Comparison of ENCODE assay signal across 25 cellular contexts in the genomic region with DNA sequence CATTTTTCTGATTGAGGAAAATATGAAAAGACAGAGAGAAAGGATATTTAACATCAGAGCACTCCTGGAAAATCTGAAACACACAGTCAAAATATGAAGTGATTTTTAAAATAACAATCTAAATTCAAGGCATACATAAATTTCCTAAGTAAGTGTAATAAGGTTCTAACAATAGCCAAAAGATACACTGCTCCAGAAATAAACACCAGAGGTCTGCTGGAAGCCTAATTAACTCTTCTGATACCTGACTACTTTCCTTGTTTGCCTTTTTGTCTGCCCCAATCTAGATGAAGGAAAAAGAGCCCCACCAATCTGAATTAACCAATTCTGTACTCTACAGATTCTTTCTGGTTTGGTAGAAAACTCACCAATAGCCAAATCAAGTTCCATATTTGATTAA.
DNase-seq lines count a peak whose midpoint lies in the region; ATAC-seq, FAIRE-seq and TF ChIP-seq lines count a peak whose summit lies in the region.
"Had no signal": no experiment of that assay in that cellular context is flagged by ENCODE, and none has a peak within 500 bp of the region (broad histone marks: within the 10 kb centered on the region; RNA-seq: fewer than 3 reads in every experiment).

No MANE protein-coding gene starts in this region.

- intact Hi-C loops in heart right ventricle (cut with DNase I), result loop anchor here in 1 of 10 donors (1.0 kb wide), 1 partner anchor 88 kb away; the partner anchor contains the start of gene MEMO1
- intact Hi-C loops in cardiac septum (cut with DNase I), result no loop called here
- intact Hi-C loops in GM12878 (cut with micrococcal nuclease; ENCODE audit: unreplicated experiment), result no loop called here
- intact Hi-C loops in adrenal gland (cut with DNase I), result no loop called here

- peak overlapping the region; percentile 76 for H3K27ac Mint-ChIP-seq in stimulated activated naive B cell treated with anti-CD40 and anti-IgM and Interleukin-4, amounts not matched to agents 10 μg/mL and 1 μg/mL and 100 μg/mL, for 72 hours

- H3K9ac ChIP-seq in GM12878 (ENCODE audit: control insufficient read depth, insufficient read depth, low read length), result no peak overlapping the region

- peaks cover 23 to 40% of the 10 kb centered on the region in 2 donors for H3K36me3 Mint-ChIP-seq in stimulated activated naive B cell treated with anti-CD40 and anti-IgM and Interleukin-4, amounts not matched to agents 10 μg/mL and 1 μg/mL and 100 μg/mL, for 72 hours

- no peak overlapping the region for H2AFZ ChIP-seq in GM12878 (ENCODE audit: control insufficient read depth, low read depth, low read length)

- peak overlapping the region in 6 of 10 donors; percentile 30 to 54 (median 42) for H3K27ac ChIP-seq in heart right ventricle
- peak overlapping the region; percentile 5; the same call in 1 of the 2 replicates for H3K27ac ChIP-seq in GM12878 (ENCODE audit: control insufficient read depth, insufficient read depth)
- H3K27ac ChIP-seq in adrenal gland, result no peak overlapping the region

- no peaks in the 10 kb centered on the region; the same call in 1 of the 2 replicates for H3K79me2 ChIP-seq in GM12878 (ENCODE audit: control insufficient read depth, insufficient read depth, low read length)

- no peak for TF ChIP-seq RAD21 in GM12878 (IDR thresholded peaks at IDR 0.05; ENCODE audit: insufficient read depth, low read depth, low read length)

- H3K9me3 Mint-ChIP-seq in stimulated activated naive B cell treated with anti-CD40 and anti-IgM and Interleukin-4, amounts not matched to agents 10 μg/mL and 1 μg/mL and 100 μg/mL, for 72 hours, result no peaks in the 10 kb centered on the region
- H3K9me3 Mint-ChIP-seq: CD8-positive, alpha-beta memory T cell had no signal

- H3K4me1 ChIP-seq in heart right ventricle, result peaks cover 0 to 19% (median 0%) of the 10 kb centered on the region in 9 donors
- peaks cover 3% of the 10 kb centered on the region; the same call in 1 of the 2 replicates for H3K4me1 ChIP-seq in GM12878 (ENCODE audit: control insufficient read depth, insufficient read depth, low read length)
- H3K4me1 ChIP-seq in adrenal gland (replicated peaks in 1 of 2), result no peaks in the 10 kb centered on the region

- H4K20me1 ChIP-seq in GM12878 (ENCODE audit: control insufficient read depth, insufficient read depth), result no peaks in the 10 kb centered on the region

- in situ Hi-C loops in GM12878 (cut with MboI), result no loop called here

- no peak for TF ChIP-seq EP300 in GM12878 (IDR thresholded peaks at IDR 0.05; ENCODE audit: borderline replicate concordance in 1 of 2, control insufficient read depth in 1 of 2, low read depth in 2 of 2, low read length in 2 of 2)

- no peaks in the 10 kb centered on the region for H3K27me3 ChIP-seq in heart right ventricle
- H3K27me3 ChIP-seq in GM12878 (replicated peaks in 1 of 2; ENCODE audit: control insufficient read depth in 2 of 2, insufficient read depth in 2 of 2, low read length in 1 of 2), result no peaks in the 10 kb centered on the region
- H3K27me3 ChIP-seq in adrenal gland, result no peaks in the 10 kb centered on the region

- H3K9me3 ChIP-seq in heart right ventricle (no peaks in the 10 kb centered on the region), GM12878 (replicated peaks; ENCODE audit: control insufficient read depth, insufficient read depth, low read length) (no peaks in the 10 kb centered on the region; the same call in 2 of the 3 replicates), adrenal gland (replicated peaks in 1 of 3) (no peaks in the 10 kb centered on the region)

- FAIRE-seq in GM12878 (lab: Jason Lieb, UNC), result peak; percentile 35
- FAIRE-seq: GM12892, HepG2 had no signal

- CTCF ChIA-PET in GM12878 (lab: Yijun Ruan, JAX), result no interaction called here

- TF ChIP-seq POLR2A in GM12878 (IDR thresholded peaks at IDR 0.05; ENCODE audit: low read depth, low read length) (no peak), adrenal gland (IDR thresholded peaks at IDR 0.05) (no peak)

- H3K4me2 ChIP-seq in GM12878 (ENCODE audit: control insufficient read depth, insufficient read depth), result no peak overlapping the region

- H3K4me1 Mint-ChIP-seq in stimulated activated naive B cell treated with anti-CD40 and anti-IgM and Interleukin-4, amounts not matched to agents 10 μg/mL and 1 μg/mL and 100 μg/mL, for 72 hours, result peaks cover 2 to 17% of the 10 kb centered on the region in 2 donors

- H3K4me3 Mint-ChIP-seq in stimulated activated naive B cell treated with anti-CD40 and anti-IgM and Interleukin-4, amounts not matched to agents 10 μg/mL and 1 μg/mL and 100 μg/mL, for 72 hours, result no peak overlapping the region
- H3K4me3 Mint-ChIP-seq: CD8-positive, alpha-beta memory T cell had no signal

- ATAC-seq in heart right ventricle (peak in 4 of 8 donors; percentile 55 to 73 (median 69)), GM18907 (IDR thresholded peaks at IDR 0.05; ENCODE audit: unreplicated experiment) (peak; percentile 3), GM12878 (no peak), HG03565 (IDR thresholded peaks at IDR 0.05; ENCODE audit: unreplicated experiment) (no peak)
- ATAC-seq in stimulated activated naive B cell treated with anti-CD40 and anti-IgM and Interleukin-4, amounts not matched to agents 10 μg/mL and 1 μg/mL and 100 μg/mL, for 72 hours (replicated peaks), result no peak

- H3K36me3 ChIP-seq in heart right ventricle (peaks cover 0 to 50% (median 0%) of the 10 kb centered on the region in 9 donors), GM12878 (ENCODE audit: control insufficient read depth in 2 of 2, insufficient read depth in 2 of 2, low read length in 1 of 2) (peaks cover 0 to 8% of the 10 kb centered on the region in 2 experiments; a peak in 1 of 4 replicates), adrenal gland (replicated peaks in 1 of 2) (peaks cover 0 to 7% of the 10 kb centered on the region in 2 donors)

- POLR2A ChIA-PET in GM12878 (lab: Charles Lee), result no interaction called here

- no peaks in the 10 kb centered on the region for H3K27me3 Mint-ChIP-seq in stimulated activated naive B cell treated with anti-CD40 and anti-IgM and Interleukin-4, amounts not matched to agents 10 μg/mL and 1 μg/mL and 100 μg/mL, for 72 hours
- H3K27me3 Mint-ChIP-seq: CD8-positive, alpha-beta memory T cell had no signal

- BruUV-seq in GM12878 (replicated peaks; lab: Mats Ljungman, UMichigan), result no TSS peak

- SMC1A ChIA-PET in GM12878 (lab: Charles Lee; ENCODE audit: uncharacterized antibody, unreplicated experiment), result interaction anchor here (0.5 to 1.9 kb wide), 4 partner anchors 13 to 141 kb away, joined by 3 to 6 read pairs (median 4); no protein-coding TSS in a partner anchor

- RAD21 ChIA-PET in GM12878 (lab: Charles Lee; ENCODE audit: unreplicated experiment), result interaction anchor here (0.7 to 0.9 kb wide), 2 partner anchors 116 to 423 kb away, joined by 3 to 4 read pairs; partner anchors contain the start of gene DPY30

- DNase-seq in heart right ventricle, result no peak
- DNase-seq in cardiac septum (ENCODE audit: low spot score), result no peak
- DNase-seq in GM12878 (ENCODE audit: low read depth, low spot score), result no peak
- no peak for DNase-seq in stimulated activated naive B cell treated with anti-CD40 and anti-IgM and Interleukin-4, amounts not matched to agents 10 μg/mL and 1 μg/mL and 100 μg/mL, for 72 hours
- DNase-seq in adrenal gland, result no peak
- no peak for DNase-seq in hypothalamus (lab: John Stamatoyannopoulos, UW)
- DNase-seq: C1 segment of cervical spinal cord; Calu3; CD8-positive, alpha-beta memory T cell; DMS79 treated with DMSO at 0.1 percent for 48 hours; GF-D8; H7; Kasumi-1; NCI-H1092 treated with DMSO at 0.1 percent for 48 hours; NCI-H1436 treated with DMSO at 0.1 percent for 48 hours; NCI-H1930; NCI-H446; NCI-H524 treated with DMSO at 0.1 percent for 48 hours; NCI-H82; RPMI8226; SHP77 treated with DMSO at 0.1 percent for 48 hours had no signal

- TF ChIP-seq CTCF in heart right ventricle (IDR thresholded peaks at IDR 0.05), result no peak
- TF ChIP-seq CTCF in GM12878 (IDR thresholded peaks at IDR 0.05 in 2 of 3, conservative IDR thresholded peaks at IDR 0.05 in 1 of 3; ENCODE audit: control insufficient read depth in 2 of 3, extremely low read depth in 1 of 3, insufficient read depth in 1 of 3, low read depth in 3 of 3, low read length in 3 of 3), result no peak
- TF ChIP-seq CTCF in adrenal gland (IDR thresholded peaks at IDR 0.05), result no peak

- H3K4me3 ChIP-seq in heart right ventricle (peak overlapping the region in 2 of 10 donors; percentile 1 to 4), GM12878 (no peak overlapping the region), adrenal gland (no peak overlapping the region)

TF ChIP-seq in GM12878, 131 proteins besides CTCF, POLR2A, EP300 and RAD21:
- TF ChIP-seq SP1 (IDR thresholded peaks at IDR 0.05; ENCODE audit: low read depth, low read length), result no peak
- TF ChIP-seq RELA (IDR thresholded peaks at IDR 0.05; ENCODE audit: borderline replicate concordance, partially characterized antibody), result no peak
- no peak for TF ChIP-seq EED (IDR thresholded peaks at IDR 0.05; ENCODE audit: low read depth)

Comparison
In these comparisons a context has a peak if more than half of its experiments do, and no peak if none do; other contexts are left out.
1. H3K27ac ChIP-seq: peak in heart right ventricle (6 of 10) and GM12878 (single experiment); none in adrenal gland (0 of 5).